In genomic region chr17:11739848-11740247, GRCh38 we compare ENCODE assay signal across 28 cellular contexts.
"Had no signal": no experiment of that assay in that cellular context is flagged by ENCODE, and none has a peak within 500 bp of the region (broad histone marks: within the 10 kb centered on the region; RNA-seq: fewer than 3 reads in every experiment).

No MANE protein-coding gene starts in this region.

- H3K27me3 Mint-ChIP-seq: stimulated activated memory B cell treated with anti-CD40 and anti-IgM and Interleukin-4, amounts not matched to agents 10 μg/mL and 1 μg/mL and 100 μg/mL, for 72 hours; stimulated activated naive B cell treated with anti-CD40 and anti-IgM and Interleukin-4, amounts not matched to agents 10 μg/mL and 1 μg/mL and 100 μg/mL, for 72 hours; stimulated activated naive CD8-positive, alpha-beta T cell treated with anti-CD3 and anti-CD28 coated beads, Interleukin-15, amount 100 ng/mL, for 72 hours; stimulated activated naive CD8-positive, alpha-beta T cell treated with anti-CD3 and anti-CD28 coated beads, Interleukin-15, Interleukin-2, amounts not matched to agents 100 ng/mL and 50 ng/mL, for 24 hours had no signal

- H3K4me3 Mint-ChIP-seq: stimulated activated effector memory CD8-positive, alpha-beta T cell treated with anti-CD3 and anti-CD28 coated beads, Interleukin-12 subunit alpha, Interleukin-12 subunit beta, amount 100 ng/mL, for 72 hours; stimulated activated memory B cell treated with anti-CD40 and anti-IgM and Interleukin-4, amounts not matched to agents 10 μg/mL and 1 μg/mL and 100 μg/mL, for 72 hours; stimulated activated naive B cell treated with anti-CD40 and anti-IgM and Interleukin-4, amounts not matched to agents 10 μg/mL and 1 μg/mL and 100 μg/mL, for 72 hours; stimulated activated naive CD8-positive, alpha-beta T cell treated with anti-CD3 and anti-CD28 coated beads, Interleukin-15, amount 100 ng/mL, for 72 hours; stimulated activated naive CD8-positive, alpha-beta T cell treated with anti-CD3 and anti-CD28 coated beads, Interleukin-15, Interleukin-2, amounts not matched to agents 100 ng/mL and 50 ng/mL, for 24 hours; type B pancreatic cell had no signal

- ATAC-seq: stimulated activated effector memory CD8-positive, alpha-beta T cell treated with anti-CD3 and anti-CD28 coated beads, Interleukin-12 subunit alpha, Interleukin-12 subunit beta, amount 100 ng/mL, for 72 hours; stimulated activated memory B cell treated with anti-CD40 and anti-IgM and Interleukin-4, amounts not matched to agents 10 μg/mL and 1 μg/mL and 100 μg/mL, for 72 hours; stimulated activated naive B cell treated with anti-CD40 and anti-IgM and Interleukin-4, amounts not matched to agents 10 μg/mL and 1 μg/mL and 100 μg/mL, for 72 hours; stimulated activated naive CD8-positive, alpha-beta T cell treated with anti-CD3 and anti-CD28 coated beads, Interleukin-15, amount 100 ng/mL, for 72 hours; stimulated activated naive CD8-positive, alpha-beta T cell treated with anti-CD3 and anti-CD28 coated beads, Interleukin-15, Interleukin-2, amounts not matched to agents 100 U/mL and 50 U/mL, for 24 hours had no signal

- H3K27me3 ChIP-seq: stomach, suprapubic skin, testis, thyroid gland, tibial artery, tibial nerve, transverse colon, upper lobe of left lung, uterus, vagina had no signal

- DNase-seq: stimulated activated CD4-positive, alpha-beta T cell treated with anti-CD3 and anti-CD28 coated beads, Interleukin-2, amount 100 ng/mL, for 48 hours; stimulated activated CD4-positive, alpha-beta T cell treated with anti-CD3 and anti-CD28 coated beads, Interleukin-4, amount 100 ng/mL, for 1 hour; stimulated activated CD4-positive, alpha-beta T cell treated with anti-CD3 and anti-CD28 coated beads, Interleukin-4, amount 100 ng/mL, for 24 hours; stimulated activated CD4-positive, alpha-beta T cell treated with anti-CD3 and anti-CD28 coated beads, Interleukin-4, amount 100 ng/mL, for 4 hours; stimulated activated CD8-positive, alpha-beta memory T cell treated with anti-CD3 and anti-CD28 coated beads, Interleukin-4, amount 100 ng/mL, for 48 hours; stimulated activated naive B cell treated with anti-CD40 and anti-IgM and Interleukin-4, amounts not matched to agents 10 μg/mL and 1 μg/mL and 100 μg/mL, for 72 hours; stimulated activated naive CD4-positive, alpha-beta T cell; stimulated activated naive CD4-positive, alpha-beta T cell treated with Interleukin-2 at 50 U/mL for 16 hours; stimulated activated naive CD8-positive, alpha-beta T cell treated with anti-CD3 and anti-CD28 coated beads, Interleukin-15, amount 100 ng/mL, for 72 hours; stimulated activated naive CD8-positive, alpha-beta T cell treated with anti-CD3 and anti-CD28 coated beads, Interleukin-15, Interleukin-2, amounts not matched to agents 100 U/mL and 50 U/mL, for 24 hours; stomach; substantia nigra; testis; thyroid gland; tibial artery; transverse colon; trophoblast cell; upper lobe of left lung; uterus had no signal

- H3K4me3 ChIP-seq: stomach, suprapubic skin, testis, thoracic aorta, thyroid gland, tibial artery, tibial nerve, transverse colon, upper lobe of left lung, uterus, vagina had no signal

- H3K27ac ChIP-seq: stomach, suprapubic skin, testis, thoracic aorta, thyroid gland, tibial artery, tibial nerve, transverse colon, upper lobe of left lung, uterus, vagina had no signal

- H3K36me3 Mint-ChIP-seq: stimulated activated effector memory CD8-positive, alpha-beta T cell treated with anti-CD3 and anti-CD28 coated beads, Interleukin-12 subunit alpha, Interleukin-12 subunit beta, amount 100 ng/mL, for 72 hours; stimulated activated memory B cell treated with anti-CD40 and anti-IgM and Interleukin-4, amounts not matched to agents 10 μg/mL and 1 μg/mL and 100 μg/mL, for 72 hours; stimulated activated naive B cell treated with anti-CD40 and anti-IgM and Interleukin-4, amounts not matched to agents 10 μg/mL and 1 μg/mL and 100 μg/mL, for 72 hours; type B pancreatic cell had no signal

- H3K9me3 Mint-ChIP-seq: type B pancreatic cell had no signal

- H3K27ac Mint-ChIP-seq: stimulated activated effector memory CD8-positive, alpha-beta T cell treated with anti-CD3 and anti-CD28 coated beads, Interleukin-12 subunit alpha, Interleukin-12 subunit beta, amount 100 ng/mL, for 72 hours; stimulated activated memory B cell treated with anti-CD40 and anti-IgM and Interleukin-4, amounts not matched to agents 10 μg/mL and 1 μg/mL and 100 μg/mL, for 72 hours; stimulated activated naive B cell treated with anti-CD40 and anti-IgM and Interleukin-4, amounts not matched to agents 10 μg/mL and 1 μg/mL and 100 μg/mL, for 72 hours; stimulated activated naive CD8-positive, alpha-beta T cell treated with anti-CD3 and anti-CD28 coated beads, Interleukin-15, Interleukin-2, amounts not matched to agents 100 ng/mL and 50 ng/mL, for 24 hours; type B pancreatic cell had no signal

- H3K36me3 ChIP-seq: stomach, suprapubic skin, thoracic aorta, thyroid gland, tibial artery, tibial nerve, transverse colon, upper lobe of left lung, uterus, vagina had no signal

- H3K4me1 Mint-ChIP-seq: stimulated activated effector memory CD8-positive, alpha-beta T cell treated with anti-CD3 and anti-CD28 coated beads, Interleukin-12 subunit alpha, Interleukin-12 subunit beta, amount 100 ng/mL, for 72 hours; stimulated activated memory B cell treated with anti-CD40 and anti-IgM and Interleukin-4, amounts not matched to agents 10 μg/mL and 1 μg/mL and 100 μg/mL, for 72 hours; stimulated activated naive B cell treated with anti-CD40 and anti-IgM and Interleukin-4, amounts not matched to agents 10 μg/mL and 1 μg/mL and 100 μg/mL, for 72 hours; stimulated activated naive CD8-positive, alpha-beta T cell treated with anti-CD3 and anti-CD28 coated beads, Interleukin-15, amount 100 ng/mL, for 72 hours had no signal

- H3K9me3 ChIP-seq: stomach, suprapubic skin, testis, thoracic aorta, thyroid gland, tibial artery, tibial nerve, transverse colon, upper lobe of left lung, uterus, vagina had no signal

- H3K4me1 ChIP-seq: stomach, testis, thyroid gland, tibial artery, tibial nerve, transverse colon, upper lobe of left lung, uterus, vagina had no signal

- FAIRE-seq: urothelium cell line had no signal
